Comparison of ENCODE assay signal across 23 cellular contexts in the genomic region with DNA sequence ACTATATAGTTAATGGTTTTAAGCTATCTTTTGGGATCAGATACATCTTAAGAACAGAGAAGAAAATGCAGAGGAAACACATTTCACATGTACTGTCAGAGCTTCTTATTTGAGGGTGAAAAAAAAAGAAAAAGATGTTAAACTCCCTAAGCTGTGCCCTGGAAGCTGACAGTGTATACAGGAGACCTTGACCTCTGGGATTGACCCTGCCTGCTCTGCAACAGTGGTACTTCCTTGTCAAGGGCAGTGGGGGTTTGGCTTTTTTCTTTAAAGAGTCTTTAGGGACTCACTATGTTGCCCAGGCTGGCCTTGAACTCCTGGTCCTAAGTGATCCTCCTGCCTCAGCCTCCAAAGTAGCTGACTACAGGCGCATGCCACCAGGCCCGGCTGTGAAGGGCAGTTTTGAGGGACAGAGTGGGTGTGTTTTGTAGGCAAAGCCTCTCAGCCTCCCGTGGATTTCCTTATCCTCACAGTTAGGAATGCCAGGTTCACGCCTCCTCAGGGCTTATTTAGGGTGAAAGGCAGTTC.
"Had no signal": no experiment of that assay in that cellular context is flagged by ENCODE, and none has a peak within 500 bp of the region (broad histone marks: within the 10 kb centered on the region; RNA-seq: fewer than 3 reads in every experiment).

No MANE protein-coding gene starts in this region.

- H3K4me3 ChIP-seq: dorsolateral prefrontal cortex, esophagus squamous epithelium, pancreas, right atrium auricular region, sigmoid colon, thoracic aorta, tibial nerve, upper lobe of left lung had no signal

- H3K9me3 ChIP-seq: esophagus squamous epithelium, pancreas, right atrium auricular region, sigmoid colon, thoracic aorta, tibial nerve, upper lobe of left lung had no signal

- H3K9me3 Mint-ChIP-seq: immature natural killer cell; naive thymus-derived CD4-positive, alpha-beta T cell; neural crest cell; stimulated activated memory B cell treated with anti-CD40 and anti-IgM and Interleukin-4, amounts not matched to agents 10 μg/mL and 1 μg/mL and 100 μg/mL, for 72 hours had no signal

- H3K27ac Mint-ChIP-seq: stimulated activated memory B cell treated with anti-CD40 and anti-IgM and Interleukin-4, amounts not matched to agents 10 μg/mL and 1 μg/mL and 100 μg/mL, for 72 hours had no signal

- H3K4me1 ChIP-seq: esophagus squamous epithelium, right atrium auricular region, sigmoid colon, tibial nerve had no signal

- H3K4me1 Mint-ChIP-seq: neural crest cell had no signal

- H3K4me3 Mint-ChIP-seq: immature natural killer cell; naive thymus-derived CD4-positive, alpha-beta T cell; neural crest cell; stimulated activated memory B cell treated with anti-CD40 and anti-IgM and Interleukin-4, amounts not matched to agents 10 μg/mL and 1 μg/mL and 100 μg/mL, for 72 hours had no signal

- H3K27me3 Mint-ChIP-seq: naive thymus-derived CD4-positive, alpha-beta T cell; stimulated activated memory B cell treated with anti-CD40 and anti-IgM and Interleukin-4, amounts not matched to agents 10 μg/mL and 1 μg/mL and 100 μg/mL, for 72 hours had no signal

- DNase-seq: central memory CD4-positive, alpha-beta T cell; dorsolateral prefrontal cortex; effector CD4-positive, alpha-beta T cell; erythroblast; esophagus squamous epithelium; foreskin melanocyte; hypothalamus; immature natural killer cell; mesenchymal stem cell; midbrain; naive thymus-derived CD4-positive, alpha-beta T cell; pancreas; sigmoid colon; stimulated activated CD4-positive, alpha-beta T cell treated with anti-CD3 and anti-CD28 coated beads, Interleukin-2, amount 100 ng/mL, for 24 hours; stimulated activated CD4-positive, alpha-beta T cell treated with anti-CD3 and anti-CD28 coated beads, Interleukin-4, amount 100 ng/mL, for 24 hours; stimulated activated naive CD8-positive, alpha-beta T cell treated with anti-CD3 and anti-CD28 coated beads, Interleukin-15, Interleukin-2, amounts not matched to agents 100 U/mL and 50 U/mL, for 24 hours; upper lobe of left lung had no signal

- ATAC-seq: naive thymus-derived CD4-positive, alpha-beta T cell; pancreas; stimulated activated memory B cell treated with anti-CD40 and anti-IgM and Interleukin-4, amounts not matched to agents 10 μg/mL and 1 μg/mL and 100 μg/mL, for 72 hours; stimulated activated naive CD8-positive, alpha-beta T cell treated with anti-CD3 and anti-CD28 coated beads, Interleukin-15, Interleukin-2, amounts not matched to agents 100 U/mL and 50 U/mL, for 24 hours had no signal

- H3K27ac ChIP-seq: dorsolateral prefrontal cortex, esophagus squamous epithelium, neutrophil, pancreas, right atrium auricular region, sigmoid colon, thoracic aorta, tibial nerve, upper lobe of left lung had no signal

- H3K27me3 ChIP-seq: dorsolateral prefrontal cortex, esophagus squamous epithelium, neutrophil, pancreas, right atrium auricular region, sigmoid colon, tibial nerve, upper lobe of left lung had no signal
